ENCODE assay signal across 10 cellular contexts in genomic region chr7:42945821-42946615, GRCh38. TPM values are rescaled to one million over a fixed set of nuclear protein-coding genes. Genes with fewer than 3 reads are reported as not detected.
DNase-seq lines count a peak whose midpoint lies in the region; ATAC-seq, FAIRE-seq and TF ChIP-seq lines count a peak whose summit lies in the region.
"Had no signal": no experiment of that assay in that cellular context is flagged by ENCODE, and none has a peak within 500 bp of the region (broad histone marks: within the 10 kb centered on the region; RNA-seq: fewer than 3 reads in every experiment).

No MANE protein-coding gene starts in this region.

- ATAC-seq in GM19463 (IDR thresholded peaks at IDR 0.05; ENCODE audit: unreplicated experiment) (peak; percentile 70), HG03378 (IDR thresholded peaks at IDR 0.05; ENCODE audit: unreplicated experiment) (peak; percentile 67)

- peak overlapping the region; percentile 62; the same call in 1 of the 2 replicates for H2AFZ ChIP-seq in H1 (ENCODE audit: low read length)

- no peaks in the 10 kb centered on the region for H3K36me3 ChIP-seq in H1 (ENCODE audit: control insufficient read depth in 2 of 4, insufficient read depth in 4 of 4, low read length in 3 of 4)
- H3K36me3 ChIP-seq in CD8-positive, alpha-beta memory T cell (ENCODE audit: insufficient read depth, low read length) = no peaks in the 10 kb centered on the region

- no peak overlapping the region for H3K23ac ChIP-seq in H1 (ENCODE audit: insufficient read length)

- H2BK120ac ChIP-seq in H1 (replicated peaks; ENCODE audit: low read depth, low read length) = no peak overlapping the region

- no peaks in the 10 kb centered on the region for H3K27me3 ChIP-seq in H1 (replicated peaks in 1 of 4; ENCODE audit: control insufficient read depth in 3 of 4, extremely low read depth in 1 of 4, insufficient read depth in 3 of 4, low read length in 3 of 4)
- no peaks in the 10 kb centered on the region for H3K27me3 ChIP-seq in CD8-positive, alpha-beta memory T cell (ENCODE audit: insufficient read depth, low read length, poor library complexity, severe bottlenecking)

- no peak overlapping the region for H3K4ac ChIP-seq in H1 (replicated peaks; ENCODE audit: insufficient read length, low read depth, low read length)

- no peak for FAIRE-seq in H1 (lab: Jason Lieb, UNC)
- FAIRE-seq: islet of Langerhans, RCC 7860 had no signal

- DNase-seq in ELR (ENCODE audit: low read depth) (peak; percentile 18), H1 (ENCODE audit: low read depth in 1 of 2, low spot score in 2 of 2) (no peak), DMS114 treated with DMSO at 0.1 percent for 48 hours (lab: John Stamatoyannopoulos, UW; ENCODE audit: unreplicated experiment) (no peak), GDM1 (lab: John Stamatoyannopoulos, UW) (no peak), NCI-H2107 (lab: John Stamatoyannopoulos, UW) (no peak)
- DNase-seq in CD8-positive, alpha-beta memory T cell = no peak

- no peak overlapping the region for H3K18ac ChIP-seq in H1 (ENCODE audit: extremely low read depth, low read length)

- 66% methylated on average over 4 of the region's 4 CpGs; no CpG with 5 or more reads in 1 of the 2 experiments for WGBS in H1 (ENCODE audit: extremely low coverage in 1 of 2, insufficient coverage in 1 of 2, insufficient read length in 1 of 2, insufficient replicate concordance in 2 of 2, low coverage in 1 of 2, low lambda C conversion rate in 2 of 2, missing lambda C conversion rate in 1 of 2), 2 experiments

- CTCF ChIA-PET in H1 (lab: Charles Lee; ENCODE audit: partially characterized antibody) = interaction anchor here (0.6 to 1.5 kb wide), 5 partner anchors 15 to 683 kb away, joined by 3 to 8 read pairs (median 4); no protein-coding TSS in a partner anchor
- CTCF ChIA-PET in CD8-positive, alpha-beta memory T cell (lab: Charles Lee) = interaction anchor here (1.0 kb wide), 1 partner anchor 11 kb away, joined by 3 read pairs; no protein-coding TSS in a partner anchor

- peaks cover 2 to 9% (median 5%) of the 10 kb centered on the region in 3 donors for H3K4me1 Mint-ChIP-seq in CD8-positive, alpha-beta memory T cell

- no peak overlapping the region for H2AK5ac ChIP-seq in H1 (ENCODE audit: low read depth, low read length)

- TF ChIP-seq RAD21 in H1 (IDR thresholded peaks at IDR 0.05 in 1 of 2, conservative IDR thresholded peaks at IDR 0.05 in 1 of 2; ENCODE audit: low read depth in 2 of 2, low read length in 2 of 2) = no peak

- no peak overlapping the region for H3K4me2 ChIP-seq in H1 (ENCODE audit: insufficient read depth in 1 of 2, low read depth in 2 of 2, low read length in 2 of 2)

- H3K23me2 ChIP-seq in H1 (ENCODE audit: low read depth, low read length) = no peaks in the 10 kb centered on the region; the same call in 1 of the 2 replicates

- no peak overlapping the region for H3K56ac ChIP-seq in H1 (replicated peaks; ENCODE audit: insufficient read length, low read depth, low read length)

- TF ChIP-seq POLR2A in H1 (IDR thresholded peaks at IDR 0.05; ENCODE audit: control extremely low read depth in 1 of 2, low read depth in 2 of 2, low read length in 2 of 2) = no peak

- no peaks in the 10 kb centered on the region for H3K9me3 ChIP-seq in H1 (ENCODE audit: insufficient read depth in 2 of 2, low read depth in 1 of 2, low read length in 1 of 2)
- H3K9me3 ChIP-seq in CD8-positive, alpha-beta memory T cell (ENCODE audit: low read length) = no peaks in the 10 kb centered on the region

- no peak overlapping the region for H4K91ac ChIP-seq in H1 (replicated peaks; ENCODE audit: insufficient read length, low read length)

- no peak overlapping the region for H3K14ac ChIP-seq in H1 (ENCODE audit: insufficient read length)

- no peak overlapping the region for H3K4me3 ChIP-seq in H1 (ENCODE audit: extremely low read depth in 1 of 4, insufficient read depth in 2 of 4, low read depth in 3 of 4, low read length in 4 of 4)
- H3K4me3 ChIP-seq in CD8-positive, alpha-beta memory T cell (ENCODE audit: low read length) = no peak overlapping the region

- no peaks in the 10 kb centered on the region for H3K9me3 Mint-ChIP-seq in CD8-positive, alpha-beta memory T cell

- 0 out of 2 replicates have a peak overlapping the region, but pooled peaks have one; percentile 67 for H2BK15ac ChIP-seq in H1 (ENCODE audit: low read length)

- H4K20me1 ChIP-seq in H1 (replicated peaks in 1 of 2; ENCODE audit: control insufficient read depth in 1 of 2, insufficient read depth in 2 of 2, low read length in 2 of 2) = no peaks in the 10 kb centered on the region

- H3K4me3 Mint-ChIP-seq in CD8-positive, alpha-beta memory T cell = peak overlapping the region in 2 of 7 donors; percentile 6 to 38

- H3K27me3 Mint-ChIP-seq in CD8-positive, alpha-beta memory T cell = peaks cover 1 to 7% of the 10 kb centered on the region in 2 donors

- no peak for TF ChIP-seq CTCF in H1 (IDR thresholded peaks at IDR 0.05; ENCODE audit: control extremely low read depth in 1 of 3, insufficient read depth in 1 of 3, low read depth in 1 of 3, low read length in 3 of 3)

- H3K36me3 Mint-ChIP-seq in CD8-positive, alpha-beta memory T cell = no peaks in the 10 kb centered on the region

- POLR2A ChIA-PET in H1 (lab: Charles Lee; ENCODE audit: partially characterized antibody) = interaction anchor here (1.0 to 1.7 kb wide), 2 partner anchors 14 to 27 kb away, joined by 3 to 8 read pairs; partner anchors contain the start of genes MRPL32 and PSMA2
- POLR2A ChIA-PET in CD8-positive, alpha-beta memory T cell (lab: Charles Lee) = no interaction called here

- H2BK20ac ChIP-seq in H1 (ENCODE audit: low read length) = no peak overlapping the region

- H3K27ac ChIP-seq in H1 (ENCODE audit: low read depth, low read length) = no peak overlapping the region
- no peak overlapping the region for H3K27ac ChIP-seq in CD8-positive, alpha-beta memory T cell (ENCODE audit: low read depth, low read length)

- H2BK12ac ChIP-seq in H1 (ENCODE audit: low read depth, low read length) = no peak overlapping the region; the same call in 1 of the 2 replicates

- H3K9ac ChIP-seq in H1 (replicated peaks in 1 of 4; ENCODE audit: extremely low read depth in 1 of 4, low read depth in 3 of 4, low read length in 3 of 4) = no peak overlapping the region

- H3K4me1 ChIP-seq in H1 (replicated peaks in 1 of 4; ENCODE audit: control insufficient read depth in 3 of 4, insufficient read depth in 4 of 4, low read length in 3 of 4) = no peaks in the 10 kb centered on the region; a peak in 1 of 7 replicates
- no peaks in the 10 kb centered on the region for H3K4me1 ChIP-seq in CD8-positive, alpha-beta memory T cell (ENCODE audit: insufficient read depth, low read length)

- no peaks in the 10 kb centered on the region for H3K79me1 ChIP-seq in H1 (ENCODE audit: low read depth, low read length)

- H4K8ac ChIP-seq in H1 (ENCODE audit: extremely low read depth, insufficient read depth, low read length) = no peak overlapping the region; the same call in 1 of the 2 replicates

- no peak overlapping the region for H2BK5ac ChIP-seq in H1 (ENCODE audit: low read depth, low read length)

- no peaks in the 10 kb centered on the region for H3K79me2 ChIP-seq in H1 (ENCODE audit: control insufficient read depth in 1 of 2, insufficient read depth in 2 of 2, low read length in 2 of 2)

- H3K27ac Mint-ChIP-seq in CD8-positive, alpha-beta memory T cell = peak overlapping the region in 1 of 8 donors; percentile 25

- no peak overlapping the region for H4K5ac ChIP-seq in H1 (ENCODE audit: insufficient read length, low read depth, low read length)

- no peak for TF ChIP-seq EP300 in H1 (IDR thresholded peaks at IDR 0.05; ENCODE audit: borderline replicate concordance in 1 of 2, low read depth in 2 of 2, low read length in 2 of 2)

TF ChIP-seq in H1, 55 proteins besides CTCF, POLR2A, EP300 and RAD21 (continues in another document):
- TF ChIP-seq JUN (IDR thresholded peaks at IDR 0.05; ENCODE audit: low read depth, low read length) = no peak
- no peak for TF ChIP-seq HDAC6 (IDR thresholded peaks at IDR 0.05; ENCODE audit: low read depth, low read length)
- TF ChIP-seq CTBP2 (IDR thresholded peaks at IDR 0.05; ENCODE audit: borderline replicate concordance, insufficient read depth, insufficient read length, low read length) = no peak

RNA-seq across cellular contexts. Expression of gene MRPL32, which starts 13.8 kb away (rescaled TPM):
- 94.0 and 97.2 TPM in 2 replicates for total RNA-seq in H1 (2021; fragmentation: NEBNext Ultra II Directional; extraction: Animal tissue kit (Norgen Biotek cat#: 25700))
- polyA plus RNA-seq in H1 (2011; rRNA removed) = 40.2 and 50.9 TPM in 2 replicates
- 72.1 TPM for polyA plus RNA-seq in H1 (2011; cell fraction: cytosol; rRNA removed)
- 45.0 TPM for polyA plus RNA-seq in H1 (2011; cell fraction: nucleus; rRNA removed)
- 60.3 to 89.0 TPM (median 69.3 TPM) in 4 replicates for polyA plus RNA-seq in H1 (2012, experiment 1 of 2)
- 42.6 TPM for polyA plus RNA-seq in H1 (2012, experiment 2 of 2)
- polyA plus RNA-seq in H1 (2013, experiment 1 of 2) = 123 TPM
- polyA plus RNA-seq in H1 (2013, experiment 2 of 2) = 137 TPM
- polyA minus RNA-seq in H1 (2011; rRNA and poly(A)+ RNA removed) = 21.0 and 35.4 TPM in 2 replicates
- polyA minus RNA-seq in H1 (2011; cell fraction: cytosol; rRNA and poly(A)+ RNA removed) = 29.7 TPM
- polyA minus RNA-seq in H1 (2011; cell fraction: nucleus; rRNA and poly(A)+ RNA removed) = 20.6 TPM
- 10 to 100 TPM; 74.6 to 79.5 TPM for total RNA-seq in CD8-positive, alpha-beta memory T cell
- 49.9 TPM for polyA plus RNA-seq in CD8-positive, alpha-beta memory T cell

RNA-seq across cellular contexts. Expression of gene PSMA2, which starts 14.0 kb away (rescaled TPM):
- total RNA-seq in H1 (2021; fragmentation: NEBNext Ultra II Directional; extraction: Animal tissue kit (Norgen Biotek cat#: 25700)) = 243 and 259 TPM in 2 replicates
- 92.8 and 211 TPM in 2 replicates for polyA plus RNA-seq in H1 (2011; rRNA removed)
- 229 TPM for polyA plus RNA-seq in H1 (2011; cell fraction: cytosol; rRNA removed)
- polyA plus RNA-seq in H1 (2011; cell fraction: nucleus; rRNA removed) = 27.7 TPM
- polyA plus RNA-seq in H1 (2012, experiment 1 of 2) = 210 to 360 TPM (median 228 TPM) in 4 replicates
- polyA plus RNA-seq in H1 (2012, experiment 2 of 2) = 126 TPM
- polyA plus RNA-seq in H1 (2013, experiment 1 of 2) = 330 TPM
- polyA plus RNA-seq in H1 (2013, experiment 2 of 2) = 334 TPM
- 41.6 and 68.9 TPM in 2 replicates for polyA minus RNA-seq in H1 (2011; rRNA and poly(A)+ RNA removed)
- polyA minus RNA-seq in H1 (2011; cell fraction: cytosol; rRNA and poly(A)+ RNA removed) = 62.6 TPM
- 31.2 TPM for polyA minus RNA-seq in H1 (2011; cell fraction: nucleus; rRNA and poly(A)+ RNA removed)
- 100 to 1,000 TPM; 176 to 179 TPM for total RNA-seq in CD8-positive, alpha-beta memory T cell
- 238 TPM for polyA plus RNA-seq in CD8-positive, alpha-beta memory T cell

RNA-seq across cellular contexts. Expression of gene C7orf25, which starts 34.1 kb away (rescaled TPM):
- 2.6 and 4.5 TPM in 2 replicates for total RNA-seq in H1 (2021; fragmentation: NEBNext Ultra II Directional; extraction: Animal tissue kit (Norgen Biotek cat#: 25700))
- polyA plus RNA-seq in H1 (2011; rRNA removed) = 0.70 and 1.3 TPM in 2 replicates
- 3.0 TPM for polyA plus RNA-seq in H1 (2011; cell fraction: cytosol; rRNA removed)
- polyA plus RNA-seq in H1 (2011; cell fraction: nucleus; rRNA removed) = 1.4 TPM
- 2.2 to 3.9 TPM (median 2.6 TPM) in 4 replicates for polyA plus RNA-seq in H1 (2012, experiment 1 of 2)
- 0.71 TPM for polyA plus RNA-seq in H1 (2012, experiment 2 of 2)
- 4.5 TPM for polyA plus RNA-seq in H1 (2013, experiment 1 of 2)
- 4.0 TPM for polyA plus RNA-seq in H1 (2013, experiment 2 of 2)
- polyA minus RNA-seq in H1 (2011; rRNA and poly(A)+ RNA removed) = 2.5 and 3.1 TPM in 2 replicates
- polyA minus RNA-seq in H1 (2011; cell fraction: cytosol; rRNA and poly(A)+ RNA removed) = 2.1 TPM
- 7.0 TPM for polyA minus RNA-seq in H1 (2011; cell fraction: nucleus; rRNA and poly(A)+ RNA removed)
- total RNA-seq in CD8-positive, alpha-beta memory T cell = 1 to 10 TPM; 2.5 to 5.2 TPM
- 4.6 TPM for polyA plus RNA-seq in CD8-positive, alpha-beta memory T cell
